Comparison of ENCODE assay signal across 1 cellular context in the genomic region with DNA sequence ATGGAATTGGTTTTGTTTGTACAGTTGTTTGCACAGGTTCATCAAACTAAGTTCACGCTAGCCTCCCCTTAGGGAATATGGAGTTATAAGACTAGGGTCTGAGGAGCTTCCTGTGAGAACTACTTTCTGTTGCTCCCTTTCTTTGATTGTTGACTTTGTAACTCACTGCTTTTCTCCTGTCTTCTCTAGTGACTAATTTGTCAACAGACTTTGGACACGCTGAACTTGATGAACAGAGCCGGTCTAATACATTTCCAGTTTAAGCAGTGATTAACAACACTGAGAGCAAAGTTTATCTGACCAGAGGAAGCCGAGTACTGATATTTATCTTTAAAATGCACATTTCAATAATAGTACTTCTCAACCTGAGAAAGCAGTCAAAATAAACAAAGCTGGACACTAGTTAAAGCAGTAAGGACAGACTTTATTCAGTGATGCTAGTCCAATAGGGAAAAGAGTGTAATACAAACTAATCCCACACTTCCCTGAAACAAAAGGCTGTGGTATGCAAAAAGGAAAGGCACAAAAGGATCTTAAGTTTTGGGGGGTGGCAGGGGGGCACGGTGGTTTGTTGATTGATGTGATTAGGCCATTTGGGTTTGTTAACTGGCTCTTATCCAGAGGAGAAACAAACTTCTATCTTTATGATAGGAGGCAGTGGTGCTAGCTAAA.
TF ChIP-seq lines count a peak whose summit lies in the region.

No MANE protein-coding gene starts in this region.

TF ChIP-seq in HepG2, 621 proteins besides CTCF, POLR2A, EP300 and RAD21 (continued from another document and continues in another):
- TF ChIP-seq, protein P1, sequence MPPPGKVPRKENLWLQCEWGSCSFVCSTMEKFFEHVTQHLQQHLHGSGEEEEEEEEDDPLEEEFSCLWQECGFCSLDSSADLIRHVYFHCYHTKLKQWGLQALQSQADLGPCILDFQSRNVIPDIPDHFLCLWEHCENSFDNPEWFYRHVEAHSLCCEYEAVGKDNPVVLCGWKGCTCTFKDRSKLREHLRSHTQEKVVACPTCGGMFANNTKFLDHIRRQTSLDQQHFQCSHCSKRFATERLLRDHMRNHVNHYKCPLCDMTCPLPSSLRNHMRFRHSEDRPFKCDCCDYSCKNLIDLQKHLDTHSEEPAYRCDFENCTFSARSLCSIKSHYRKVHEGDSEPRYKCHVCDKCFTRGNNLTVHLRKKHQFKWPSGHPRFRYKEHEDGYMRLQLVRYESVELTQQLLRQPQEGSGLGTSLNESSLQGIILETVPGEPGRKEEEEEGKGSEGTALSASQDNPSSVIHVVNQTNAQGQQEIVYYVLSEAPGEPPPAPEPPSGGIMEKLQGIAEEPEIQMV (CRISPR knock-in tag; IDR thresholded peaks at IDR 0.05; ENCODE audit: low read depth) = no peak
- TF ChIP-seq GFI1 (CRISPR knock-in tag; IDR thresholded peaks at IDR 0.05; ENCODE audit: borderline replicate concordance) = peak; percentile 99
- TF ChIP-seq, protein P2, sequence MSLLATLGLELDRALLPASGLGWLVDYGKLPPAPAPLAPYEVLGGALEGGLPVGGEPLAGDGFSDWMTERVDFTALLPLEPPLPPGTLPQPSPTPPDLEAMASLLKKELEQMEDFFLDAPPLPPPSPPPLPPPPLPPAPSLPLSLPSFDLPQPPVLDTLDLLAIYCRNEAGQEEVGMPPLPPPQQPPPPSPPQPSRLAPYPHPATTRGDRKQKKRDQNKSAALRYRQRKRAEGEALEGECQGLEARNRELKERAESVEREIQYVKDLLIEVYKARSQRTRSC (CRISPR knock-in tag; IDR thresholded peaks at IDR 0.05; ENCODE audit: low read depth) = no peak
- peak; percentile 88 for TF ChIP-seq MIXL1 (CRISPR knock-in tag; IDR thresholded peaks at IDR 0.05)
- TF ChIP-seq ZNF143 (CRISPR knock-in tag; IDR thresholded peaks at IDR 0.05) = no peak
- TF ChIP-seq SOX13 (IDR thresholded peaks at IDR 0.05) = peak; percentile 49; the same call in 1 of the 2 replicates
- peak in 1 of 2 experiments; percentile 81; a peak in 2 of 4 replicates for TF ChIP-seq SOX13 (CRISPR knock-in tag; conservative IDR thresholded peaks at IDR 0.05 in 1 of 2, IDR thresholded peaks at IDR 0.05 in 1 of 2)
- TF ChIP-seq CREM (IDR thresholded peaks at IDR 0.05) = peak; percentile 74
- TF ChIP-seq CREM (CRISPR knock-in tag; IDR thresholded peaks at IDR 0.05) = no peak
- TF ChIP-seq, protein P3, sequence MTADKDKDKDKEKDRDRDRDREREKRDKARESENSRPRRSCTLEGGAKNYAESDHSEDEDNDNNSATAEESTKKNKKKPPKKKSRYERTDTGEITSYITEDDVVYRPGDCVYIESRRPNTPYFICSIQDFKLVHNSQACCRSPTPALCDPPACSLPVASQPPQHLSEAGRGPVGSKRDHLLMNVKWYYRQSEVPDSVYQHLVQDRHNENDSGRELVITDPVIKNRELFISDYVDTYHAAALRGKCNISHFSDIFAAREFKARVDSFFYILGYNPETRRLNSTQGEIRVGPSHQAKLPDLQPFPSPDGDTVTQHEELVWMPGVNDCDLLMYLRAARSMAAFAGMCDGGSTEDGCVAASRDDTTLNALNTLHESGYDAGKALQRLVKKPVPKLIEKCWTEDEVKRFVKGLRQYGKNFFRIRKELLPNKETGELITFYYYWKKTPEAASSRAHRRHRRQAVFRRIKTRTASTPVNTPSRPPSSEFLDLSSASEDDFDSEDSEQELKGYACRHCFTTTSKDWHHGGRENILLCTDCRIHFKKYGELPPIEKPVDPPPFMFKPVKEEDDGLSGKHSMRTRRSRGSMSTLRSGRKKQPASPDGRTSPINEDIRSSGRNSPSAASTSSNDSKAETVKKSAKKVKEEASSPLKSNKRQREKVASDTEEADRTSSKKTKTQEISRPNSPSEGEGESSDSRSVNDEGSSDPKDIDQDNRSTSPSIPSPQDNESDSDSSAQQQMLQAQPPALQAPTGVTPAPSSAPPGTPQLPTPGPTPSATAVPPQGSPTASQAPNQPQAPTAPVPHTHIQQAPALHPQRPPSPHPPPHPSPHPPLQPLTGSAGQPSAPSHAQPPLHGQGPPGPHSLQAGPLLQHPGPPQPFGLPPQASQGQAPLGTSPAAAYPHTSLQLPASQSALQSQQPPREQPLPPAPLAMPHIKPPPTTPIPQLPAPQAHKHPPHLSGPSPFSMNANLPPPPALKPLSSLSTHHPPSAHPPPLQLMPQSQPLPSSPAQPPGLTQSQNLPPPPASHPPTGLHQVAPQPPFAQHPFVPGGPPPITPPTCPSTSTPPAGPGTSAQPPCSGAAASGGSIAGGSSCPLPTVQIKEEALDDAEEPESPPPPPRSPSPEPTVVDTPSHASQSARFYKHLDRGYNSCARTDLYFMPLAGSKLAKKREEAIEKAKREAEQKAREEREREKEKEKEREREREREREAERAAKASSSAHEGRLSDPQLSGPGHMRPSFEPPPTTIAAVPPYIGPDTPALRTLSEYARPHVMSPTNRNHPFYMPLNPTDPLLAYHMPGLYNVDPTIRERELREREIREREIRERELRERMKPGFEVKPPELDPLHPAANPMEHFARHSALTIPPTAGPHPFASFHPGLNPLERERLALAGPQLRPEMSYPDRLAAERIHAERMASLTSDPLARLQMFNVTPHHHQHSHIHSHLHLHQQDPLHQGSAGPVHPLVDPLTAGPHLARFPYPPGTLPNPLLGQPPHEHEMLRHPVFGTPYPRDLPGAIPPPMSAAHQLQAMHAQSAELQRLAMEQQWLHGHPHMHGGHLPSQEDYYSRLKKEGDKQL (CRISPR knock-in tag; IDR thresholded peaks at IDR 0.05; ENCODE audit: low read depth) = peak; percentile 73; the same call in 1 of the 2 replicates
- 0 out of 2 replicates have a peak, but pooled peaks have one; percentile 17 for TF ChIP-seq KLF9 (CRISPR knock-in tag; IDR thresholded peaks at IDR 0.05; ENCODE audit: low read depth)
- peak; percentile 30; the same call in 1 of the 2 replicates for TF ChIP-seq SNAPC2 (CRISPR knock-in tag; IDR thresholded peaks at IDR 0.05)
- TF ChIP-seq CREB1 (IDR thresholded peaks at IDR 0.05) = no peak
- TF ChIP-seq CREB1 (CRISPR knock-in tag; IDR thresholded peaks at IDR 0.05) = peak; percentile 60
- TF ChIP-seq RCOR2 (CRISPR knock-in tag; IDR thresholded peaks at IDR 0.05) = peak; percentile 91
- peak; percentile 52 for TF ChIP-seq SKI (IDR thresholded peaks at IDR 0.05; ENCODE audit: partially characterized antibody)
- peak; percentile 28; the same call in 1 of the 2 replicates for TF ChIP-seq MEIS1 (CRISPR knock-in tag; IDR thresholded peaks at IDR 0.05; ENCODE audit: borderline replicate concordance)
- TF ChIP-seq DNMT3B (CRISPR knock-in tag; conservative IDR thresholded peaks at IDR 0.05) = 0 out of 2 replicates have a peak, but pooled peaks have one; percentile 37
- TF ChIP-seq BCL6 (CRISPR knock-in tag; IDR thresholded peaks at IDR 0.05) = peak; percentile 58
- TF ChIP-seq PITX1 (CRISPR knock-in tag; IDR thresholded peaks at IDR 0.05) = peak; percentile 81
- TF ChIP-seq PPARG (CRISPR knock-in tag; conservative IDR thresholded peaks at IDR 0.05) = peak; percentile 84
- peak; percentile 21; the same call in 1 of the 2 replicates for TF ChIP-seq RXRA (CRISPR knock-in tag; IDR thresholded peaks at IDR 0.05)
- TF ChIP-seq, protein P4, sequence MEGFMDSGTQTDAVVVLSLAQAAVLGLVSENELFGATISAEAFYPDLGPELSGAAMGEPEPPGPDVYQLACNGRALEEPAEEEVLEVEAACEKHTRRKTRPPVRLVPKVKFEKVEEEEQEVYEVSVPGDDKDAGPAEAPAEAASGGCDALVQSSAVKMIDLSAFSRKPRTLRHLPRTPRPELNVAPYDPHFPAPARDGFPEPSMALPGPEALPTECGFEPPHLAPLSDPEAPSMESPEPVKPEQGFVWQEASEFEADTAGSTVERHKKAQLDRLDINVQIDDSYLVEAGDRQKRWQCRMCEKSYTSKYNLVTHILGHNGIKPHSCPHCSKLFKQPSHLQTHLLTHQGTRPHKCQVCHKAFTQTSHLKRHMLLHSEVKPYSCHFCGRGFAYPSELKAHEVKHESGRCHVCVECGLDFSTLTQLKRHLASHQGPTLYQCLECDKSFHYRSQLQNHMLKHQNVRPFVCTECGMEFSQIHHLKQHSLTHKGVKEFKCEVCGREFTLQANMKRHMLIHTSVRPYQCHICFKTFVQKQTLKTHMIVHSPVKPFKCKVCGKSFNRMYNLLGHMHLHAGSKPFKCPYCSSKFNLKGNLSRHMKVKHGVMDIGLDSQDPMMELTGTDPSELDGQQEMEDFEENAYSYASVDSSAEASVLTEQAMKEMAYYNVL (CRISPR knock-in tag; IDR thresholded peaks at IDR 0.05; ENCODE audit: borderline replicate concordance) = peak; percentile 92
- peak; percentile 64; the same call in 1 of the 2 replicates for TF ChIP-seq PHF21A (CRISPR knock-in tag; IDR thresholded peaks at IDR 0.05)
- TF ChIP-seq, protein P5, sequence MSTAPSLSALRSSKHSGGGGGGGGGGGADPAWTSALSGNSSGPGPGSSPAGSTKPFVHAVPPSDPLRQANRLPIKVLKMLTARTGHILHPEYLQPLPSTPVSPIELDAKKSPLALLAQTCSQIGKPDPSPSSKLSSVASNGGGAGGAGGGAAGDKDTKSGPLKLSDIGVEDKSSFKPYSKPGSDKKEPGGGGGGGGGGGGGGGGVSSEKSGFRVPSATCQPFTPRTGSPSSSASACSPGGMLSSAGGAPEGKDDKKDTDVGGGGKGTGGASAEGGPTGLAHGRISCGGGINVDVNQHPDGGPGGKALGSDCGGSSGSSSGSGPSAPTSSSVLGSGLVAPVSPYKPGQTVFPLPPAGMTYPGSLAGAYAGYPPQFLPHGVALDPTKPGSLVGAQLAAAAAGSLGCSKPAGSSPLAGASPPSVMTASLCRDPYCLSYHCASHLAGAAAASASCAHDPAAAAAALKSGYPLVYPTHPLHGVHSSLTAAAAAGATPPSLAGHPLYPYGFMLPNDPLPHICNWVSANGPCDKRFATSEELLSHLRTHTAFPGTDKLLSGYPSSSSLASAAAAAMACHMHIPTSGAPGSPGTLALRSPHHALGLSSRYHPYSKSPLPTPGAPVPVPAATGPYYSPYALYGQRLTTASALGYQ (CRISPR knock-in tag; IDR thresholded peaks at IDR 0.05) = peak; percentile 82
- 0 out of 2 replicates have a peak, but pooled peaks have one; percentile 54 for TF ChIP-seq ELF4 (CRISPR knock-in tag; IDR thresholded peaks at IDR 0.05; ENCODE audit: borderline replicate concordance)
- TF ChIP-seq, protein P6, sequence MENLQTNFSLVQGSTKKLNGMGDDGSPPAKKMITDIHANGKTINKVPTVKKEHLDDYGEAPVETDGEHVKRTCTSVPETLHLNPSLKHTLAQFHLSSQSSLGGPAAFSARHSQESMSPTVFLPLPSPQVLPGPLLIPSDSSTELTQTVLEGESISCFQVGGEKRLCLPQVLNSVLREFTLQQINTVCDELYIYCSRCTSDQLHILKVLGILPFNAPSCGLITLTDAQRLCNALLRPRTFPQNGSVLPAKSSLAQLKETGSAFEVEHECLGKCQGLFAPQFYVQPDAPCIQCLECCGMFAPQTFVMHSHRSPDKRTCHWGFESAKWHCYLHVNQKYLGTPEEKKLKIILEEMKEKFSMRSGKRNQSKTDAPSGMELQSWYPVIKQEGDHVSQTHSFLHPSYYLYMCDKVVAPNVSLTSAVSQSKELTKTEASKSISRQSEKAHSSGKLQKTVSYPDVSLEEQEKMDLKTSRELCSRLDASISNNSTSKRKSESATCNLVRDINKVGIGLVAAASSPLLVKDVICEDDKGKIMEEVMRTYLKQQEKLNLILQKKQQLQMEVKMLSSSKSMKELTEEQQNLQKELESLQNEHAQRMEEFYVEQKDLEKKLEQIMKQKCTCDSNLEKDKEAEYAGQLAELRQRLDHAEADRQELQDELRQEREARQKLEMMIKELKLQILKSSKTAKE (CRISPR knock-in tag; IDR thresholded peaks at IDR 0.05; ENCODE audit: borderline replicate concordance) = peak; percentile 91
- TF ChIP-seq SOX6 (IDR thresholded peaks at IDR 0.05) = no peak
- peak; percentile 92 for TF ChIP-seq SOX6 (CRISPR knock-in tag; IDR thresholded peaks at IDR 0.05)
- TF ChIP-seq, protein P7, sequence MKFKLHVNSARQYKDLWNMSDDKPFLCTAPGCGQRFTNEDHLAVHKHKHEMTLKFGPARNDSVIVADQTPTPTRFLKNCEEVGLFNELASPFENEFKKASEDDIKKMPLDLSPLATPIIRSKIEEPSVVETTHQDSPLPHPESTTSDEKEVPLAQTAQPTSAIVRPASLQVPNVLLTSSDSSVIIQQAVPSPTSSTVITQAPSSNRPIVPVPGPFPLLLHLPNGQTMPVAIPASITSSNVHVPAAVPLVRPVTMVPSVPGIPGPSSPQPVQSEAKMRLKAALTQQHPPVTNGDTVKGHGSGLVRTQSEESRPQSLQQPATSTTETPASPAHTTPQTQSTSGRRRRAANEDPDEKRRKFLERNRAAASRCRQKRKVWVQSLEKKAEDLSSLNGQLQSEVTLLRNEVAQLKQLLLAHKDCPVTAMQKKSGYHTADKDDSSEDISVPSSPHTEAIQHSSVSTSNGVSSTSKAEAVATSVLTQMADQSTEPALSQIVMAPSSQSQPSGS (CRISPR knock-in tag; IDR thresholded peaks at IDR 0.05) = peak; percentile 25; the same call in 1 of the 2 replicates
- TF ChIP-seq, protein P8, sequence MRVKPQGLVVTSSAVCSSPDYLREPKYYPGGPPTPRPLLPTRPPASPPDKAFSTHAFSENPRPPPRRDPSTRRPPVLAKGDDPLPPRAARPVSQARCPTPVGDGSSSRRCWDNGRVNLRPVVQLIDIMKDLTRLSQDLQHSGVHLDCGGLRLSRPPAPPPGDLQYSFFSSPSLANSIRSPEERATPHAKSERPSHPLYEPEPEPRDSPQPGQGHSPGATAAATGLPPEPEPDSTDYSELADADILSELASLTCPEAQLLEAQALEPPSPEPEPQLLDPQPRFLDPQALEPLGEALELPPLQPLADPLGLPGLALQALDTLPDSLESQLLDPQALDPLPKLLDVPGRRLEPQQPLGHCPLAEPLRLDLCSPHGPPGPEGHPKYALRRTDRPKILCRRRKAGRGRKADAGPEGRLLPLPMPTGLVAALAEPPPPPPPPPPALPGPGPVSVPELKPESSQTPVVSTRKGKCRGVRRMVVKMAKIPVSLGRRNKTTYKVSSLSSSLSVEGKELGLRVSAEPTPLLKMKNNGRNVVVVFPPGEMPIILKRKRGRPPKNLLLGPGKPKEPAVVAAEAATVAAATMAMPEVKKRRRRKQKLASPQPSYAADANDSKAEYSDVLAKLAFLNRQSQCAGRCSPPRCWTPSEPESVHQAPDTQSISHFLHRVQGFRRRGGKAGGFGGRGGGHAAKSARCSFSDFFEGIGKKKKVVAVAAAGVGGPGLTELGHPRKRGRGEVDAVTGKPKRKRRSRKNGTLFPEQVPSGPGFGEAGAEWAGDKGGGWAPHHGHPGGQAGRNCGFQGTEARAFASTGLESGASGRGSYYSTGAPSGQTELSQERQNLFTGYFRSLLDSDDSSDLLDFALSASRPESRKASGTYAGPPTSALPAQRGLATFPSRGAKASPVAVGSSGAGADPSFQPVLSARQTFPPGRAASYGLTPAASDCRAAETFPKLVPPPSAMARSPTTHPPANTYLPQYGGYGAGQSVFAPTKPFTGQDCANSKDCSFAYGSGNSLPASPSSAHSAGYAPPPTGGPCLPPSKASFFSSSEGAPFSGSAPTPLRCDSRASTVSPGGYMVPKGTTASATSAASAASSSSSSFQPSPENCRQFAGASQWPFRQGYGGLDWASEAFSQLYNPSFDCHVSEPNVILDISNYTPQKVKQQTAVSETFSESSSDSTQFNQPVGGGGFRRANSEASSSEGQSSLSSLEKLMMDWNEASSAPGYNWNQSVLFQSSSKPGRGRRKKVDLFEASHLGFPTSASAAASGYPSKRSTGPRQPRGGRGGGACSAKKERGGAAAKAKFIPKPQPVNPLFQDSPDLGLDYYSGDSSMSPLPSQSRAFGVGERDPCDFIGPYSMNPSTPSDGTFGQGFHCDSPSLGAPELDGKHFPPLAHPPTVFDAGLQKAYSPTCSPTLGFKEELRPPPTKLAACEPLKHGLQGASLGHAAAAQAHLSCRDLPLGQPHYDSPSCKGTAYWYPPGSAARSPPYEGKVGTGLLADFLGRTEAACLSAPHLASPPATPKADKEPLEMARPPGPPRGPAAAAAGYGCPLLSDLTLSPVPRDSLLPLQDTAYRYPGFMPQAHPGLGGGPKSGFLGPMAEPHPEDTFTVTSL (CRISPR knock-in tag; IDR thresholded peaks at IDR 0.05; ENCODE audit: borderline replicate concordance) = peak; percentile 93; the same call in 1 of the 2 replicates
- TF ChIP-seq MBNL3 (CRISPR knock-in tag; conservative IDR thresholded peaks at IDR 0.05) = no peak
- TF ChIP-seq FOXP1 (IDR thresholded peaks at IDR 0.05) = peak; percentile 48; the same call in 1 of the 2 replicates
- TF ChIP-seq FOXP1 (CRISPR knock-in tag; IDR thresholded peaks at IDR 0.05) = peak; percentile 89
- TF ChIP-seq ZNF136 (CRISPR knock-in tag; IDR thresholded peaks at IDR 0.05; ENCODE audit: low read depth) = peak; percentile 38; the same call in 1 of the 2 replicates
